Comparison of ENCODE assay signal across 8 cellular contexts in the genomic region with DNA sequence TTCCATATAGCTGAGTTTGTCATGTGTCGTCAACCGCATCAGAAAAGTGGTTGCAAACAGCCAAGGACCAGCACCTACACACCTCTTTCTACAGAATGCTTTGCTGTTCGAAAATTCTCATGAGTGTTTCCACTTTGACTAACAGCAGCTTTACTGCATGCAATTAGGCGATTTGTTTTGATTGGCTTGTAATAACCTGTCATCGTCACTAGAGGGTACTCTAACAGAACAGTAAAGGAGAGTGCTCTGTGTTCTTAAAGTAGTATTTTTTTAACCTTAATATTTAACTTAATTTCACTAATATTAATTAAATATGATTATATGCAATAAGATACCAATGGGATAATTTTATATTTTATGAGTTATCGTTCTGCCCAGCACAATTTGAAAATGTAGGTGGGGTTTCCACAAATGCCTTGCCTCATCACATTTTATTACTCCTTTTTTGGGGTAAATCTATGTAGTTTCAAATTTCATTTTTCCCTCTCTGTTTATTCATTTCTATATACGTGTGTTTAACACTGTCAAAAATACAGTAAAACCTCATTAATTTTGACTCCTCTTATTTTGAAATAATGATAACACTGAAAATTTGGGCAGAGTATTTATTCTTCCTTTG.
DNase-seq lines count a peak whose midpoint lies in the region; ATAC-seq and TF ChIP-seq lines count a peak whose summit lies in the region.

No MANE protein-coding gene starts in this region.

- H4K20me1 ChIP-seq in H9 (ENCODE audit: control insufficient read depth, insufficient read depth, insufficient read length): no peaks in the 10 kb centered on the region
- no peaks in the 10 kb centered on the region for H4K20me1 ChIP-seq in Karpas-422 (ENCODE audit: insufficient read depth, low read depth, low read length)

- TF ChIP-seq CTCF in cardiac muscle cell (IDR thresholded peaks at IDR 0.05; ENCODE audit: low read depth, low read length): peak; percentile 76
- TF ChIP-seq CTCF in H9 (conservative IDR thresholded peaks at IDR 0.05): peak; percentile 81
- TF ChIP-seq CTCF in esophagus squamous epithelium (IDR thresholded peaks at IDR 0.05): peak in 5 of 6 experiments; percentile 43 to 64 (median 59)
- TF ChIP-seq CTCF in ovary (IDR thresholded peaks at IDR 0.05): peak in 2 of 3 donors; percentile 20 to 34

- H3K36me3 Mint-ChIP-seq in H9 (ENCODE audit: insufficient read depth in 1 of 3, low read depth in 3 of 3): no peaks in the 10 kb centered on the region
- H3K36me3 Mint-ChIP-seq in activated naive CD8-positive, alpha-beta T cell treated with anti-CD3 and anti-CD28 coated beads, Interleukin-2, amount 50 U/mL, for 24 hours (ENCODE audit: low read depth): no peaks in the 10 kb centered on the region

- H3K27ac Mint-ChIP-seq in H9: no peak overlapping the region
- H3K27ac Mint-ChIP-seq in activated naive CD8-positive, alpha-beta T cell treated with anti-CD3 and anti-CD28 coated beads, Interleukin-2, amount 50 U/mL, for 24 hours: no peak overlapping the region

- H3K56ac ChIP-seq in H9 (ENCODE audit: insufficient read length, low read depth, low read length): no peak overlapping the region

- no peak overlapping the region for H2BK5ac ChIP-seq in H9 (ENCODE audit: insufficient read length, low read length)

- no CpG with 5 or more reads among the region's 7 CpGs for WGBS in H9 (ENCODE audit: extremely low coverage, insufficient read length, low lambda C conversion rate)
- 10 to 13% methylated on average over 7 of the region's 7 CpGs for WGBS in esophagus squamous epithelium, 2 donors
- WGBS in ovary, 3 donors: 10 to 13% (median 11%) methylated on average over 7 of the region's 7 CpGs

- no peak overlapping the region for H3K9ac ChIP-seq in H9 (ENCODE audit: extremely low read depth, insufficient read length, low read length)
- no peak overlapping the region for H3K9ac ChIP-seq in Karpas-422 (ENCODE audit: low read length)

- no peaks in the 10 kb centered on the region for H3K9me2 ChIP-seq in Karpas-422 (replicated peaks; ENCODE audit: insufficient read depth, low read length)

- H2BK20ac ChIP-seq in H9 (ENCODE audit: low read depth, low read length, poor library complexity, severe bottlenecking): no peak overlapping the region

- H3K4me2 ChIP-seq in H9 (ENCODE audit: insufficient read depth, insufficient read length, low read length) (no peak overlapping the region), Karpas-422 (ENCODE audit: low read depth, low read length, poor library complexity, severe bottlenecking) (no peak overlapping the region)

- H2BK120ac ChIP-seq in H9 (ENCODE audit: low read depth, low read length, poor library complexity, severe bottlenecking): no peak overlapping the region

- no peak overlapping the region for H3K4ac ChIP-seq in H9 (ENCODE audit: low read depth, low read length)

- no peak overlapping the region for H3K4me3 Mint-ChIP-seq in H9
- H3K4me3 Mint-ChIP-seq in activated naive CD8-positive, alpha-beta T cell treated with anti-CD3 and anti-CD28 coated beads, Interleukin-2, amount 50 U/mL, for 24 hours: no peak overlapping the region

- no peak overlapping the region for H3K14ac ChIP-seq in H9 (ENCODE audit: insufficient read depth, low read length)

- no peak overlapping the region for H4K8ac ChIP-seq in H9 (replicated peaks; ENCODE audit: insufficient read length, low read depth, low read length)

- TF ChIP-seq EP300 in ovary (IDR thresholded peaks at IDR 0.05): no peak

- TF ChIP-seq POLR2A in esophagus squamous epithelium (IDR thresholded peaks at IDR 0.05): no peak
- no peak for TF ChIP-seq POLR2A in ovary (IDR thresholded peaks at IDR 0.05)

- H3K18ac ChIP-seq in H9 (ENCODE audit: insufficient read length, low read depth, low read length): no peak overlapping the region

- no peak overlapping the region for H4K91ac ChIP-seq in H9 (ENCODE audit: insufficient read length, low read depth, low read length)

- H4K5ac ChIP-seq in H9 (ENCODE audit: insufficient read length, low read depth, low read length): no peak overlapping the region

- peaks cover 0 to 10% of the 10 kb centered on the region in 2 experiments; a peak in 2 of 4 replicates for H3K4me1 Mint-ChIP-seq in H9
- H3K4me1 Mint-ChIP-seq in activated naive CD8-positive, alpha-beta T cell treated with anti-CD3 and anti-CD28 coated beads, Interleukin-2, amount 50 U/mL, for 24 hours: no peaks in the 10 kb centered on the region

- no peak overlapping the region for H2BK12ac ChIP-seq in H9 (ENCODE audit: insufficient read length, low read depth, low read length)

- ATAC-seq in activated naive CD8-positive, alpha-beta T cell treated with anti-CD3 and anti-CD28 coated beads, Interleukin-2, amount 50 U/mL, for 24 hours: no peak

- no peak overlapping the region for H2BK15ac ChIP-seq in H9 (ENCODE audit: low read depth, low read length)

- DNase-seq in cardiac muscle cell (ENCODE audit: low read depth in 1 of 2, low spot score in 1 of 2): peak; percentile 62 to 64
- no peak for DNase-seq in cardiac septum (ENCODE audit: low spot score)
- DNase-seq in H9: no peak
- DNase-seq in Karpas-422: peak; percentile 73
- DNase-seq in SHP77 treated with DMSO at 0.1 percent for 48 hours (lab: John Stamatoyannopoulos, UW): peak; percentile 4
- DNase-seq in esophagus squamous epithelium (lab: John Stamatoyannopoulos, UW): no peak
- DNase-seq in ovary: no peak
- DNase-seq in activated naive CD8-positive, alpha-beta T cell treated with anti-CD3 and anti-CD28 coated beads, Interleukin-2, amount 50 U/mL, for 24 hours: no peak

- no peak overlapping the region for H2AFZ ChIP-seq in H9 (ENCODE audit: low read length)
- H2AFZ ChIP-seq in Karpas-422 (ENCODE audit: low read length): no peak overlapping the region

- no peaks in the 10 kb centered on the region for H3K27me3 ChIP-seq in cardiac muscle cell
- no peaks in the 10 kb centered on the region for H3K27me3 ChIP-seq in H9 (ENCODE audit: insufficient read depth, low read length)
- H3K27me3 ChIP-seq in Karpas-422 (ENCODE audit: low read length): no peaks in the 10 kb centered on the region
- H3K27me3 ChIP-seq in esophagus squamous epithelium: no peaks in the 10 kb centered on the region
- H3K27me3 ChIP-seq in ovary: no peaks in the 10 kb centered on the region

- H3K4me3 ChIP-seq in cardiac muscle cell (no peak overlapping the region), Karpas-422 (ENCODE audit: low read length) (no peak overlapping the region), esophagus squamous epithelium (no peak overlapping the region), ovary (no peak overlapping the region)

- no peaks in the 10 kb centered on the region for H3K9me3 Mint-ChIP-seq in H9
- no peaks in the 10 kb centered on the region for H3K9me3 Mint-ChIP-seq in activated naive CD8-positive, alpha-beta T cell treated with anti-CD3 and anti-CD28 coated beads, Interleukin-2, amount 50 U/mL, for 24 hours

- no peaks in the 10 kb centered on the region for H3K9me3 ChIP-seq in cardiac muscle cell (ENCODE audit: low read depth)
- H3K9me3 ChIP-seq in H9 (ENCODE audit: control insufficient read depth, low read depth, low read length): no peaks in the 10 kb centered on the region
- no peaks in the 10 kb centered on the region for H3K9me3 ChIP-seq in Karpas-422 (ENCODE audit: low read length)
- no peaks in the 10 kb centered on the region for H3K9me3 ChIP-seq in esophagus squamous epithelium
- H3K9me3 ChIP-seq in ovary: no peaks in the 10 kb centered on the region

- no peak overlapping the region for H3K23ac ChIP-seq in H9 (ENCODE audit: insufficient read length, low read depth, low read length)

- H2AK5ac ChIP-seq in H9 (ENCODE audit: insufficient read length, low read length): no peak overlapping the region

- H3T11ph ChIP-seq in H9 (ENCODE audit: low read length): no peak overlapping the region

- H3K4me1 ChIP-seq in cardiac muscle cell (ENCODE audit: low read depth): no peaks in the 10 kb centered on the region
- H3K4me1 ChIP-seq in H9 (ENCODE audit: insufficient read depth, low read length): no peaks in the 10 kb centered on the region
- H3K4me1 ChIP-seq in Karpas-422 (ENCODE audit: low read length): no peaks in the 10 kb centered on the region
- H3K4me1 ChIP-seq in esophagus squamous epithelium: no peaks in the 10 kb centered on the region
- no peaks in the 10 kb centered on the region for H3K4me1 ChIP-seq in ovary (ENCODE audit: insufficient read depth)

- intact Hi-C loops in cardiac septum (cut with DNase I): no loop called here
- intact Hi-C loops in esophagus squamous epithelium (cut with DNase I): no loop called here
- intact Hi-C loops in ovary (cut with DNase I): no loop called here

- H3K27me3 Mint-ChIP-seq in H9 (ENCODE audit: low read depth): no peaks in the 10 kb centered on the region
- H3K27me3 Mint-ChIP-seq in activated naive CD8-positive, alpha-beta T cell treated with anti-CD3 and anti-CD28 coated beads, Interleukin-2, amount 50 U/mL, for 24 hours: no peaks in the 10 kb centered on the region

- H3K36me3 ChIP-seq in cardiac muscle cell (no peaks in the 10 kb centered on the region), Karpas-422 (ENCODE audit: insufficient read depth, low read length) (no peaks in the 10 kb centered on the region), esophagus squamous epithelium (no peaks in the 10 kb centered on the region), ovary (no peaks in the 10 kb centered on the region)

- no peaks in the 10 kb centered on the region for H3K23me2 ChIP-seq in H9 (ENCODE audit: insufficient read length, low read depth, low read length, poor library complexity, severe bottlenecking)

- no peaks in the 10 kb centered on the region for H3K79me2 ChIP-seq in H9 (ENCODE audit: insufficient read depth, low read length)
- H3K79me2 ChIP-seq in Karpas-422 (ENCODE audit: low read length): no peaks in the 10 kb centered on the region

- no peaks in the 10 kb centered on the region for H3K79me1 ChIP-seq in H9 (ENCODE audit: insufficient read depth, low read depth, low read length, poor library complexity, severe bottlenecking)

- no peak overlapping the region for H3K27ac ChIP-seq in cardiac muscle cell
- no peak overlapping the region for H3K27ac ChIP-seq in H9 (ENCODE audit: insufficient read length, low read depth, low read length)
- no peak overlapping the region for H3K27ac ChIP-seq in Karpas-422 (ENCODE audit: low read length)
- no peak overlapping the region for H3K27ac ChIP-seq in esophagus squamous epithelium
- H3K27ac ChIP-seq in ovary: no peak overlapping the region

Comparison
In these comparisons a context has a peak if more than half of its experiments do, and no peak if none do; other contexts are left out.
1. DNase-seq: peak in cardiac muscle cell (2 of 2), Karpas-422 (single experiment) and SHP77 treated with DMSO at 0.1 percent for 48 hours (single experiment); none in cardiac septum (single experiment), H9 (single experiment), esophagus squamous epithelium (single experiment), ovary (0 of 5) and activated naive CD8-positive, alpha-beta T cell treated with anti-CD3 and anti-CD28 coated beads, Interleukin-2, amount 50 U/mL, for 24 hours (single experiment).
2. CTCF ChIP-seq: peak in every context shown above with its lines; median percentile 81 in H9; 76 in cardiac muscle cell; 59 in esophagus squamous epithelium; 27 in ovary.